In genomic region chrX:10628906-10629305, GRCh38 we compare ENCODE assay signal across 24 cellular contexts. TPM values are rescaled to one million over a fixed set of nuclear protein-coding genes. Genes with fewer than 3 reads are reported as not detected.
DNase-seq lines count a peak whose midpoint lies in the region; FAIRE-seq and TF ChIP-seq lines count a peak whose summit lies in the region.
"Had no signal": no experiment of that assay in that cellular context is flagged by ENCODE, and none has a peak within 500 bp of the region (broad histone marks: within the 10 kb centered on the region; RNA-seq: fewer than 3 reads in every experiment).

No MANE protein-coding gene starts in this region.

- DNase-seq in HCEC 1CT = peak; percentile 17
- peak; percentile 61 for DNase-seq in RCC 7860 (ENCODE audit: low spot score)
- DNase-seq in epithelial cell of prostate (ENCODE audit: low read depth, low spot score) = no peak
- DNase-seq in urothelium cell line (ENCODE audit: low spot score) = peak; percentile 25
- no peak for DNase-seq in prostate gland (ENCODE audit: low spot score)
- no peak for DNase-seq in H7
- no peak for DNase-seq in RPMI8226
- DNase-seq: activated CD4-positive, alpha-beta T cell treated with anti-CD3 and anti-CD28 coated beads, Interleukin-2, amount 10 ng/mL, durations not matched to agents 24 days and 14 days; activated effector memory CD4-positive, alpha-beta T cell treated with anti-CD3 and anti-CD28 coated beads, Interleukin-2, amount 50 U/mL, for 16 hours; activated T-cell treated with anti-CD3 and anti-CD28 coated beads, Interleukin-2, amount 50 U/mL, for 24 hours; aorta; caudate nucleus; cortex of kidney; effector memory CD8-positive, alpha-beta T cell; GF-D8; midbrain; naive B cell; NCI-H1105 treated with DMSO at 0.1 percent for 48 hours; NCI-H1930; NCI-H69; SJCRH30; T1000; transverse colon had no signal

- H3K27me3 ChIP-seq in prostate gland (replicated peaks; ENCODE audit: insufficient read depth) (no peaks in the 10 kb centered on the region), H7 (ENCODE audit: control insufficient read depth, insufficient read depth, low read length) (no peaks in the 10 kb centered on the region)
- H3K27me3 ChIP-seq: SJCRH30, transverse colon had no signal

- WGBS in prostate gland = 100% methylated on average over 3 of the region's 3 CpGs

- no peak for TF ChIP-seq CTCF in prostate gland (IDR thresholded peaks at IDR 0.05)

- intact Hi-C loops in prostate gland (cut with DNase I) = no loop called here

- H3K4me3 ChIP-seq in prostate gland = no peak overlapping the region
- no peak overlapping the region for H3K4me3 ChIP-seq in H7 (ENCODE audit: insufficient read depth, low read depth, low read length)
- H3K4me3 ChIP-seq: BLaER1 treated with 17β-estradiol and CSF1 and Interleukin-3, amounts not matched to agents 10 nM and 100 nM; SJCRH30; transverse colon had no signal

- FAIRE-seq in RCC 7860 (lab: Jason Lieb, UNC) (peak; percentile 85), urothelium cell line (lab: Jason Lieb, UNC) (no peak)

- H3K9me3 ChIP-seq in prostate gland = no peaks in the 10 kb centered on the region
- H3K9me3 ChIP-seq: BLaER1 treated with 17β-estradiol and CSF1 and Interleukin-3, amounts not matched to agents 10 nM and 100 nM; SJCRH30; transverse colon had no signal

- no peak for TF ChIP-seq POLR2A in prostate gland (IDR thresholded peaks at IDR 0.05)

- no peaks in the 10 kb centered on the region for H3K36me3 ChIP-seq in prostate gland
- H3K36me3 ChIP-seq in H7 (replicated peaks; ENCODE audit: control insufficient read depth, insufficient read depth, low read length) = no peaks in the 10 kb centered on the region
- H3K36me3 ChIP-seq: BLaER1 treated with 17β-estradiol and CSF1 and Interleukin-3, amounts not matched to agents 10 nM and 100 nM; SJCRH30; transverse colon had no signal

- no peaks in the 10 kb centered on the region for H3K4me1 ChIP-seq in prostate gland (replicated peaks)
- H3K4me1 ChIP-seq: transverse colon had no signal

- peak overlapping the region; percentile 87 for H3K27ac ChIP-seq in epithelial cell of prostate
- H3K27ac ChIP-seq in prostate gland = no peak overlapping the region
- H3K27ac ChIP-seq: BLaER1 treated with 17β-estradiol and CSF1 and Interleukin-3, amounts not matched to agents 10 nM and 100 nM; SJCRH30; transverse colon had no signal

RNA-seq across cellular contexts. Expression of gene MID1, which starts 8.5 kb away (rescaled TPM):
- 10 to 100 TPM; 14.6 to 26.1 TPM for total RNA-seq in prostate gland
- total RNA-seq in H7 (2014; rRNA removed; shearing (Covaris generic)) = 55.1 and 63.4 TPM in 2 replicates
- total RNA-seq: activated CD4-positive, alpha-beta T cell treated with anti-CD3 and anti-CD28 coated beads, Interleukin-2, amount 10 ng/mL, durations not matched to agents 24 days and 14 days had no signal

Comparison
In these comparisons a context has a peak if more than half of its experiments do, and no peak if none do; other contexts are left out.
1. DNase-seq: peak in HCEC 1CT (single experiment), RCC 7860 (single experiment) and urothelium cell line (single experiment); none in epithelial cell of prostate (single experiment), prostate gland (single experiment), H7 (single experiment) and RPMI8226 (single experiment).